ENCODE assay signal across 13 cellular contexts in the genomic region with DNA sequence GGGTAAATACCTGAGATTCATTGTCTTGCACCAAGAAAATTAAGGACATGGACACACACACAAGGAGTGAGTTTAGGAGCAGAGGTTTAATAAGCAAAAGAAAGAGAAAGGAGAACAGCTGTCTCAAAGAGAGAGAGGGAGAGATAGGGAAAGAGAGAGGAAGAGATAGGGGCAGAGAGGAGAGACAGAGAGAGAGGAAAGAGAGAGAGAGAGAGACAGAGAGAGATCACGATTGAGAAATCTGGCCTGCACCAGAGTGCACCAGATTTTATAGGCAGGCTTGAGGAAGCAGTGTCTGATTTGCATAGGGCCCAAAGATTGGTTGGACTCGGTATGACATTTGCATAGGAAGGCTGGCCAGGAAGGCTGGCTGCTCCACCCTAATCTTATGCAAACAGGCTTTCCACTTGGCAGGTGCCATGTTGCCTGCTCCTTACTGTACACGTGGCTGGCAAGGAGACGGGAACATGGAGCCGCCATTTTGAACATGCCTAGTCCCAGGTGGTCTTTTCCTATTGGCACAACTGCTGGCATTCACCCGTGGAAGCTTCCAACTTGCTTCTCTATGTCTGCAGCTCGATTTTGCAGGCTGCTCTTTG.
DNase-seq lines count a peak whose midpoint lies in the region; ATAC-seq lines count a peak whose summit lies in the region.
"Had no signal": no experiment of that assay in that cellular context is flagged by ENCODE, and none has a peak within 500 bp of the region (broad histone marks: within the 10 kb centered on the region; RNA-seq: fewer than 3 reads in every experiment).

No MANE protein-coding gene starts in this region.

- H3K9ac ChIP-seq in neuronal stem cell (ENCODE audit: low read depth, low read length, poor library complexity) (no peak overlapping the region), GM23248 (no peak overlapping the region)

- no peak overlapping the region for H4K91ac ChIP-seq in neuronal stem cell (ENCODE audit: low read depth, low read length, poor library complexity)

- no peaks in the 10 kb centered on the region for H4K20me1 ChIP-seq in GM23248 (ENCODE audit: insufficient read depth)

- no peak overlapping the region for H3K23ac ChIP-seq in neuronal stem cell (ENCODE audit: low read depth, low read length, poor library complexity)

- no peak overlapping the region for H3K4me2 ChIP-seq in neuronal stem cell (ENCODE audit: insufficient read depth, low read length, poor library complexity, severe bottlenecking)
- no peak overlapping the region for H3K4me2 ChIP-seq in GM23248 (ENCODE audit: unreplicated experiment)
- H3K4me2 ChIP-seq: A549 had no signal

- no peak overlapping the region for H3K4ac ChIP-seq in neuronal stem cell (ENCODE audit: low read length)

- H3K27me3 ChIP-seq in neuronal stem cell (ENCODE audit: control insufficient read depth in 3 of 3, insufficient read depth in 3 of 3, low read depth in 1 of 3, low read length in 3 of 3) (no peaks in the 10 kb centered on the region), GM23248 (replicated peaks; ENCODE audit: insufficient read depth) (no peaks in the 10 kb centered on the region)

- in situ Hi-C loops in GM23248 (cut with MboI) = no loop called here

- no peaks in the 10 kb centered on the region for H3K4me1 Mint-ChIP-seq in naive thymus-derived CD8-positive, alpha-beta T cell

- H2BK120ac ChIP-seq in neuronal stem cell (ENCODE audit: low read depth, low read length) = no peak overlapping the region

- no peak overlapping the region for H3K4me3 ChIP-seq in neuronal stem cell (ENCODE audit: low read length in 2 of 2)
- no peak overlapping the region for H3K4me3 ChIP-seq in GM23248
- H3K4me3 ChIP-seq: A549, skin epidermis had no signal

- H3K27ac ChIP-seq in neuronal stem cell (replicated peaks; ENCODE audit: low read length) (no peak overlapping the region), GM23248 (no peak overlapping the region)
- H3K27ac ChIP-seq: A549, skin epidermis had no signal

- H2AFZ ChIP-seq in neuronal stem cell (ENCODE audit: low read length) (peak overlapping the region; percentile 84), GM23248 (no peak overlapping the region)

- no peak overlapping the region for H3K18ac ChIP-seq in neuronal stem cell (ENCODE audit: low read length)

- no peaks in the 10 kb centered on the region for H3K79me2 ChIP-seq in GM23248 (ENCODE audit: insufficient read depth)

- no peaks in the 10 kb centered on the region for H3F3A ChIP-seq in GM23248 (ENCODE audit: insufficient read depth)

- DNase-seq in NCI-H146 (lab: John Stamatoyannopoulos, UW) = peak; percentile 32
- DNase-seq in NCI-H146 treated with DMSO at 0.1 percent for 48 hours (lab: John Stamatoyannopoulos, UW; ENCODE audit: unreplicated experiment) = no peak
- DNase-seq in NCI-H2081 (lab: John Stamatoyannopoulos, UW) = peak; percentile 66 to 77
- peak; percentile 59 for DNase-seq in SW480 (ENCODE audit: low spot score)
- DNase-seq in neuronal stem cell (ENCODE audit: low spot score) = no peak
- no peak for DNase-seq in GM23248
- DNase-seq in activated naive CD4-positive, alpha-beta T cell treated with anti-CD3 and anti-CD28 coated beads, Interleukin-2, amount 50 U/mL, for 72 hours (ENCODE audit: low spot score in 2 of 2) = no peak
- DNase-seq in naive thymus-derived CD8-positive, alpha-beta T cell = no peak
- DNase-seq: activated CD4-positive, alpha-beta T cell treated with anti-CD3 and anti-CD28 coated beads for 4 hours; hypothalamus had no signal

- H2AK5ac ChIP-seq in neuronal stem cell (ENCODE audit: low read depth, low read length) = no peak overlapping the region

- no peaks in the 10 kb centered on the region for H3K9me2 ChIP-seq in GM23248 (ENCODE audit: insufficient read depth)

- peak overlapping the region; percentile 71 for H3K14ac ChIP-seq in neuronal stem cell (ENCODE audit: low read length)

- H3K36me3 ChIP-seq in neuronal stem cell (replicated peaks in 1 of 2; ENCODE audit: control insufficient read depth in 2 of 2, insufficient read depth in 2 of 2, low read length in 2 of 2) (no peaks in the 10 kb centered on the region), GM23248 (ENCODE audit: low read depth) (no peaks in the 10 kb centered on the region)

- no CpG with 5 or more reads among the region's 7 CpGs for WGBS in neuronal stem cell (ENCODE audit: extremely low coverage in 2 of 2, insufficient read length in 2 of 2, insufficient replicate concordance in 1 of 2), 2 donors
- 8 to 14% methylated on average over 7 of the region's 7 CpGs for WGBS in GM23248 (ENCODE audit: low coverage in 1 of 2, low lambda C conversion rate in 2 of 2, missing lambda C conversion rate in 2 of 2), 2 experiments

- H2BK5ac ChIP-seq in neuronal stem cell (ENCODE audit: low read length) = no peak overlapping the region

- no peak for ATAC-seq in activated naive CD4-positive, alpha-beta T cell treated with anti-CD3 and anti-CD28 coated beads, Interleukin-2, amount 50 U/mL, for 72 hours
- ATAC-seq in naive thymus-derived CD8-positive, alpha-beta T cell = no peak

- no peaks in the 10 kb centered on the region for H3K36me3 Mint-ChIP-seq in activated naive CD4-positive, alpha-beta T cell treated with anti-CD3 and anti-CD28 coated beads, Interleukin-2, amount 50 U/mL, for 72 hours
- H3K36me3 Mint-ChIP-seq in naive thymus-derived CD8-positive, alpha-beta T cell = no peaks in the 10 kb centered on the region
- H3K36me3 Mint-ChIP-seq: activated naive CD8-positive, alpha-beta T cell had no signal

- no peak overlapping the region for H3K27ac Mint-ChIP-seq in activated naive CD4-positive, alpha-beta T cell treated with anti-CD3 and anti-CD28 coated beads, Interleukin-2, amount 50 U/mL, for 72 hours
- H3K27ac Mint-ChIP-seq in naive thymus-derived CD8-positive, alpha-beta T cell = no peak overlapping the region
- H3K27ac Mint-ChIP-seq: activated naive CD8-positive, alpha-beta T cell had no signal

- H3K9me3 ChIP-seq in neuronal stem cell (replicated peaks in 1 of 2; ENCODE audit: control insufficient read depth in 2 of 2, insufficient read depth in 1 of 2, low read depth in 1 of 2, low read length in 2 of 2) (no peaks in the 10 kb centered on the region), GM23248 (ENCODE audit: low read depth) (no peaks in the 10 kb centered on the region)
- H3K9me3 ChIP-seq: A549 had no signal

- H3K27me3 Mint-ChIP-seq in naive thymus-derived CD8-positive, alpha-beta T cell = peaks cover 0 to 9% (median 2%) of the 10 kb centered on the region in 5 donors
- H3K27me3 Mint-ChIP-seq: activated naive CD8-positive, alpha-beta T cell had no signal

- POLR2A ChIA-PET in naive thymus-derived CD8-positive, alpha-beta T cell (lab: Charles Lee) = no interaction called here

- no peaks in the 10 kb centered on the region for H3K79me1 ChIP-seq in neuronal stem cell (ENCODE audit: low read depth, low read length)

- H4K8ac ChIP-seq in neuronal stem cell (ENCODE audit: low read depth, low read length) = no peak overlapping the region

- no peak overlapping the region for H2BK12ac ChIP-seq in neuronal stem cell (ENCODE audit: low read length)

- H3K4me1 ChIP-seq in neuronal stem cell (ENCODE audit: control insufficient read depth in 2 of 2, insufficient read depth in 1 of 2, low read depth in 1 of 2, low read length in 2 of 2) = no peaks in the 10 kb centered on the region
- H3K4me1 ChIP-seq in GM23248 (ENCODE audit: insufficient read depth) = no peaks in the 10 kb centered on the region
- H3K4me1 ChIP-seq: A549 had no signal

- peaks cover 7 to 10% of the 10 kb centered on the region in 2 donors for H3K9me3 Mint-ChIP-seq in activated naive CD4-positive, alpha-beta T cell treated with anti-CD3 and anti-CD28 coated beads, Interleukin-2, amount 50 U/mL, for 72 hours
- peaks cover 0 to 9% (median 0%) of the 10 kb centered on the region in 9 donors for H3K9me3 Mint-ChIP-seq in naive thymus-derived CD8-positive, alpha-beta T cell

- no peak overlapping the region for H3K4me3 Mint-ChIP-seq in naive thymus-derived CD8-positive, alpha-beta T cell
- H3K4me3 Mint-ChIP-seq: activated naive CD8-positive, alpha-beta T cell had no signal

- H2BK15ac ChIP-seq in neuronal stem cell (ENCODE audit: low read length) = no peak overlapping the region

Comparison
In these comparisons a context has a peak if more than half of its experiments do, and no peak if none do; other contexts are left out.
1. DNase-seq: peak in NCI-H146 (single experiment), NCI-H2081 (2 of 2) and SW480 (single experiment); none in NCI-H146 treated with DMSO at 0.1 percent for 48 hours (single experiment), neuronal stem cell (single experiment), GM23248 (single experiment), activated naive CD4-positive, alpha-beta T cell treated with anti-CD3 and anti-CD28 coated beads, Interleukin-2, amount 50 U/mL, for 72 hours (0 of 2) and naive thymus-derived CD8-positive, alpha-beta T cell (0 of 10).